In the genomic region with DNA sequence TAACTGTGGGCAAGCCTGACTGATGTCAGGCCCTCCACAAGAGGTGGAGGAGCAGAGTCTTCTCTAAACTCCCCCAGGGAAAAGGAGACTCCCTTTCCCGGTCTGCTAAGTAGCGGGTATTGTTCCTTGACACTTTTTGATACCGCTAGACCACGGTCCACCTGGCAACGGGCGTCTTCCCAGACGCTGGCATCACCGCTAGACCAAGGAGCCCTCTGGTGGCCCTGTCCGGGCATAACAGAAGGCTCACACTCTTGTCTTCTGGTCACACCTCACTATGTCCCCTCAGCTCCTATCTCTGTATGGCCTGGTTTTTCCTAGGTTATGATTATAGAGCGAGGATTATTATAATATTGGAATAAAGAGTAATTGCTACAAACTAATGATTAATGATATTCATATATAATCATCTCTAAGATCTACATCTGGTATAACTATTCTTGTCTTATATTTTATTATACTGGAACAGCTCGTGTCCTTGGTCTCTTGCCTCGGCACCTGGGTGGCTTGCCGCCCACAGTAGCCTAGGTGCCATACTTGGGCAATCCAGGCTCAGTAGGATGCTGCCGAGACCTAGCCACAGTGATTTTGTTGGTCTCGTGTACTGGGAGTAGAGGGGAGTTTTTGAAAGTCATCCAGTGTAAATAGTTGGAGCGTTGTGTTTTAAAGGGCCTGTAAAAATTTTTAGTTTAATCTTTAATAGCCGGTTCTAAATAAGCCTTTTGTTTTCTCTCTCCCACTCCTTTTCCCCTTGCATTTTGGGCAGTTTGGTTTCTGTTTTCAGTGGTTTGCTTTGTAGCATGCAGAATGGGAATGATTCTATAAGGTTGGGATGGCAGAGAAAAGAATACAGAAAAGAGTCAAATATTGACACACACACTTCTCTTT, we compare ENCODE assay signal across 7 cellular contexts.
A peak's percentile ranks its signal among the peaks of the same experiment; 100 is the strongest.
DNase-seq lines count a peak whose midpoint lies in the region; ATAC-seq and TF ChIP-seq lines count a peak whose summit lies in the region.
"Not testable (repeated sequence)": the region's sequence is repeated elsewhere in the genome, so short reads cannot be mapped to it uniquely, and the experiment has no call there.

No MANE protein-coding gene starts in this region.

- not testable (repeated sequence) for BruUV-seq in MCF 10A (replicated peaks; lab: Mats Ljungman, UMichigan)

- H3K36me3 ChIP-seq in lower lobe of right lung, result not testable (repeated sequence)

- peak in 1 of 2 donors; percentile 55 for ATAC-seq in lower lobe of right lung

- H3K9me3 Mint-ChIP-seq in MCF 10A (ENCODE audit: unreplicated experiment), result not testable (repeated sequence)

- POLR2A ChIA-PET in MCF 10A (lab: Yijun Ruan, JAX), result not testable (repeated sequence)

- peak overlapping the region; percentile 21 for H3K27ac Mint-ChIP-seq in MCF 10A (ENCODE audit: low read depth, unreplicated experiment)

- not testable (repeated sequence) for H3K27me3 ChIP-seq in lower lobe of right lung (ENCODE audit: low read depth)

- peak; percentile 30 for DNase-seq in G401 (ENCODE audit: low spot score)
- peak; percentile 27 for DNase-seq in NCI-H2029 (lab: John Stamatoyannopoulos, UW)
- DNase-seq in MCF 10A (ENCODE audit: unreplicated experiment), result peak; percentile 11
- peak; percentile 54 for DNase-seq in foreskin melanocyte
- DNase-seq in lower lobe of right lung; retinal pigment epithelial cell (ENCODE audit: low read depth): not testable (repeated sequence)

- H3K4me1 Mint-ChIP-seq in MCF 10A (ENCODE audit: insufficient read depth, unreplicated experiment), result peaks cover 14% of the 10 kb centered on the region

- not testable (repeated sequence) for H3K4me3 ChIP-seq in WI38 (ENCODE audit: low read depth, low read length); lower lobe of right lung; retinal pigment epithelial cell (ENCODE audit: low read length)

- not testable (repeated sequence) for H3K4me3 Mint-ChIP-seq in MCF 10A (ENCODE audit: unreplicated experiment)

- intact Hi-C loops in MCF 10A (cut with micrococcal nuclease); lower lobe of right lung (cut with DNase I): not testable (repeated sequence)

- in situ Hi-C loops in G401 (cut with HindIII; ENCODE audit: low sequenced_read_pairs), result not testable (repeated sequence)

- H3K36me3 Mint-ChIP-seq in MCF 10A (ENCODE audit: insufficient read depth, unreplicated experiment), result not testable (repeated sequence)

- H3K27me3 Mint-ChIP-seq in MCF 10A (ENCODE audit: insufficient read depth, unreplicated experiment), result not testable (repeated sequence)

- CTCF ChIA-PET in MCF 10A (lab: Yijun Ruan, JAX), result interaction anchor here (0.6 to 1.3 kb wide), 3 partner anchors 44 to 1171 kb away, joined by 3 to 6 read pairs (median 3); no protein-coding TSS in a partner anchor

- TF ChIP-seq CTCF in WI38 (IDR thresholded peaks at IDR 0.05; ENCODE audit: low read depth, low read length), result peak; percentile 30; the same call in 1 of the 2 replicates
- TF ChIP-seq CTCF in MCF 10A (IDR thresholded peaks at IDR 0.05; ENCODE audit: unreplicated experiment), result peak; percentile 43
- peak; percentile 46 for TF ChIP-seq CTCF in lower lobe of right lung (IDR thresholded peaks at IDR 0.05)
- TF ChIP-seq CTCF in retinal pigment epithelial cell (conservative IDR thresholded peaks at IDR 0.05; ENCODE audit: low read depth, low read length), result peak; percentile 24

- peak overlapping the region; percentile 14 for H3K27ac ChIP-seq in lower lobe of right lung

- H3K4me1 ChIP-seq in lower lobe of right lung, result not testable (repeated sequence)

- not testable (repeated sequence) for H3K9me3 ChIP-seq in lower lobe of right lung
